14 cellular contexts compared by ENCODE assay signal in genomic region chr1:26224606-26225005, GRCh38. TPM values are rescaled to one million over a fixed set of nuclear protein-coding genes. Genes with fewer than 3 reads are reported as not detected.
DNase-seq lines count a peak whose midpoint lies in the region; ATAC-seq, FAIRE-seq and TF ChIP-seq lines count a peak whose summit lies in the region.
"Had no signal": no experiment of that assay in that cellular context is flagged by ENCODE, and none has a peak within 500 bp of the region (broad histone marks: within the 10 kb centered on the region; RNA-seq: fewer than 3 reads in every experiment).

No MANE protein-coding gene starts in this region.

- no peak overlapping the region for H3K9ac ChIP-seq in endothelial cell of umbilical vein (replicated peaks; ENCODE audit: extremely low read depth, insufficient read depth, low read length)

- H3K4me2 ChIP-seq in endothelial cell of umbilical vein (ENCODE audit: insufficient read depth, low read length), result no peak overlapping the region

- H3K27ac Mint-ChIP-seq in neural crest cell (ENCODE audit: unreplicated experiment), result no peak overlapping the region
- H3K27ac Mint-ChIP-seq: activated T-helper 17 cell treated with anti-CD3 and anti-CD28 coated beads, Interleukin-2, amount 50 U/mL, for 72 hours had no signal

- H3K27ac ChIP-seq in heart left ventricle (peak overlapping the region in 8 of 12 donors; percentile 39 to 69 (median 56)), endothelial cell of umbilical vein (ENCODE audit: insufficient read depth, low read depth, low read length) (no peak overlapping the region), thyroid gland (peak overlapping the region; percentile 67 to 78 (median 73))

- H3K36me3 ChIP-seq in heart left ventricle (no peaks in the 10 kb centered on the region), endothelial cell of umbilical vein (ENCODE audit: control insufficient read depth in 2 of 2, extremely low read depth in 1 of 2, insufficient read depth in 2 of 2, low read length in 2 of 2) (no peaks in the 10 kb centered on the region), thyroid gland (no peaks in the 10 kb centered on the region)

- dilution Hi-C loops in endothelial cell of umbilical vein (cut with MboI; ENCODE audit: extremely low pct_ligation_motif_present, low sequenced_read_pairs), result no loop called here

- H3K4me3 Mint-ChIP-seq in neural crest cell, result peak overlapping the region; percentile 31

- peaks cover 15% of the 10 kb centered on the region for H3K4me1 Mint-ChIP-seq in neural crest cell

- peak overlapping the region in 9 of 12 donors; percentile 44 to 72 (median 57) for H3K4me3 ChIP-seq in heart left ventricle
- no peak overlapping the region for H3K4me3 ChIP-seq in endothelial cell of umbilical vein (replicated peaks in 1 of 3; ENCODE audit: insufficient read depth in 1 of 3, low read depth in 1 of 3, low read length in 3 of 3)
- peak overlapping the region in 1 of 3 donors; percentile 44 for H3K4me3 ChIP-seq in thyroid gland (replicated peaks in 1 of 3)

- H3K4me1 ChIP-seq in heart left ventricle, result peaks cover 0 to 15% (median 5%) of the 10 kb centered on the region in 12 donors
- peaks cover 5% of the 10 kb centered on the region for H3K4me1 ChIP-seq in endothelial cell of umbilical vein (ENCODE audit: control insufficient read depth, extremely low read depth, insufficient read depth, low read length)
- peaks cover 15 to 16% of the 10 kb centered on the region in 2 donors for H3K4me1 ChIP-seq in thyroid gland

- H3K9me3 ChIP-seq in heart left ventricle, result no peaks in the 10 kb centered on the region
- H3K9me3 ChIP-seq in endothelial cell of umbilical vein (replicated peaks; ENCODE audit: control insufficient read depth, insufficient read depth, low read length), result no peaks in the 10 kb centered on the region
- no peaks in the 10 kb centered on the region for H3K9me3 ChIP-seq in thyroid gland

- WGBS in heart left ventricle, 4 donors, result 63 to 80% (median 71%) methylated on average over 7 of the region's 7 CpGs
- 91 to 92% methylated on average over 7 of the region's 7 CpGs for WGBS in thyroid gland, 2 donors

- no peaks in the 10 kb centered on the region for H3K36me3 Mint-ChIP-seq in neural crest cell (ENCODE audit: low read depth)

- no peaks in the 10 kb centered on the region for H3K9me3 Mint-ChIP-seq in neural crest cell
- H3K9me3 Mint-ChIP-seq: activated T-helper 17 cell treated with anti-CD3 and anti-CD28 coated beads, Interleukin-2, amount 50 U/mL, for 72 hours had no signal

- BruUV-seq in endothelial cell of umbilical vein (replicated peaks; lab: Mats Ljungman, UMichigan), result no TSS peak

- DNase-seq in heart left ventricle (no peak), Right ventricle myocardium inferior (ENCODE audit: missing footprints) (no peak), endothelial cell of umbilical vein (ENCODE audit: low read depth, low spot score) (no peak), neural crest cell (ENCODE audit: low read depth, low spot score) (no peak), thyroid gland (no peak), glomerular visceral epithelial cell (ENCODE audit: extremely low spot score) (no peak), NCI-H345 treated with DMSO at 0.1 percent for 48 hours (lab: John Stamatoyannopoulos, UW; ENCODE audit: unreplicated experiment) (no peak)
- DNase-seq: NCI-H1105 had no signal

- H3K79me2 ChIP-seq in endothelial cell of umbilical vein (ENCODE audit: control insufficient read depth, insufficient read depth, low read length), result no peaks in the 10 kb centered on the region

- intact Hi-C loops in heart left ventricle (cut with DNase I) (loop anchor here in 3 of 10 donors (5.0 kb wide), 2 partner anchors 52 to 57 kb away; partner anchors contain the start of genes ZNF593OS (in 2 of the 3), C1orf232 (in 1 of the 3) and ZNF593 (in 1 of the 3)), Right ventricle myocardium inferior (cut with DNase I) (no loop called here), endothelial cell of umbilical vein (cut with micrococcal nuclease) (no loop called here), thyroid gland (cut with DNase I) (no loop called here)

- CTCF ChIA-PET in endothelial cell of umbilical vein (lab: Charles Lee), result interaction anchor here (1.5 kb wide), 1 partner anchor 9 kb away, joined by 10 read pairs; the partner anchor contains the start of gene CEP85

- TF ChIP-seq POLR2A in heart left ventricle (IDR thresholded peaks at IDR 0.05) (no peak), endothelial cell of umbilical vein (IDR thresholded peaks at IDR 0.05; ENCODE audit: low read depth, low read length) (no peak), thyroid gland (IDR thresholded peaks at IDR 0.05) (no peak)

- H3K27me3 Mint-ChIP-seq in neural crest cell (ENCODE audit: low read depth), result peaks cover 46% of the 10 kb centered on the region

- peak overlapping the region; percentile 96 for H2AFZ ChIP-seq in endothelial cell of umbilical vein (ENCODE audit: low read depth, low read length)

- no peaks in the 10 kb centered on the region for H4K20me1 ChIP-seq in endothelial cell of umbilical vein (replicated peaks; ENCODE audit: control insufficient read depth, extremely low read depth, insufficient read depth, low read length)

- POLR2A ChIA-PET in endothelial cell of umbilical vein (lab: Charles Lee), result interaction anchor here (0.7 kb wide), 1 partner anchor 139 kb away, joined by 10 read pairs; no protein-coding TSS in a partner anchor

- TF ChIP-seq CTCF in heart left ventricle (IDR thresholded peaks at IDR 0.05) (no peak), endothelial cell of umbilical vein (IDR thresholded peaks at IDR 0.05; ENCODE audit: extremely low read depth in 1 of 2, insufficient read depth in 1 of 2, low read depth in 1 of 2, low read length in 2 of 2) (no peak), neural crest cell (conservative IDR thresholded peaks at IDR 0.05) (no peak), thyroid gland (IDR thresholded peaks at IDR 0.05) (no peak)

- H3K27me3 ChIP-seq in heart left ventricle (peaks cover 0 to 17% (median 0%) of the 10 kb centered on the region in 9 donors), endothelial cell of umbilical vein (ENCODE audit: control insufficient read depth in 2 of 2, insufficient read depth in 2 of 2, low read length in 2 of 2) (peaks cover 3 to 7% of the 10 kb centered on the region in 2 experiments), thyroid gland (no peaks in the 10 kb centered on the region)

- no peaks in the 10 kb centered on the region for H3K9me1 ChIP-seq in endothelial cell of umbilical vein (replicated peaks; ENCODE audit: control insufficient read depth, extremely low read depth, insufficient read depth, low read length)

- no peak for FAIRE-seq in endothelial cell of umbilical vein (lab: Jason Lieb, UNC)

- ATAC-seq in heart left ventricle (peak in 1 of 4 donors; percentile 50), Right ventricle myocardium inferior (no peak), GM21360 (IDR thresholded peaks at IDR 0.05; ENCODE audit: unreplicated experiment) (no peak)

RNA-seq across cellular contexts. Expression of gene CEP85, which starts 9.4 kb away (rescaled TPM):
- 100 to 1,000 TPM in 2 of 9 donors, 10 to 100 TPM in 7; 28.6 to 180 (median 48.7) TPM for total RNA-seq in heart left ventricle
- polyA plus RNA-seq in heart left ventricle, result 10 to 100 TPM; 13.4 to 22.7 TPM
- 73.6 TPM for total RNA-seq in Right ventricle myocardium inferior
- total RNA-seq in endothelial cell of umbilical vein, result 16.2 and 17.8 TPM in 2 replicates
- 15.2 and 16.1 TPM in 2 replicates for polyA plus RNA-seq in endothelial cell of umbilical vein
- 12.9 and 13.8 TPM in 2 replicates for polyA plus RNA-seq in endothelial cell of umbilical vein (2011; cell fraction: cytosol; rRNA removed)
- 44.2 and 48.1 TPM in 2 replicates for polyA plus RNA-seq in endothelial cell of umbilical vein (2011; cell fraction: nucleus; rRNA removed)
- 11.9 and 13.3 TPM in 2 replicates for polyA plus RNA-seq in endothelial cell of umbilical vein (2012)
- 14.7 and 19.9 TPM in 2 replicates for polyA minus RNA-seq in endothelial cell of umbilical vein
- 10.0 TPM for polyA minus RNA-seq in endothelial cell of umbilical vein (2011; cell fraction: cytosol; rRNA and poly(A)+ RNA removed)
- polyA minus RNA-seq in endothelial cell of umbilical vein (2011; cell fraction: nucleus; rRNA and poly(A)+ RNA removed), result 10.2 and 17.8 TPM in 2 replicates
- total RNA-seq in neural crest cell, result 46.6 and 48.0 TPM in 2 replicates
- total RNA-seq in thyroid gland, result 10 to 100 TPM; 16.0 to 27.0 (median 17.0) TPM

RNA-seq across cellular contexts. Expression of gene CATSPER4, which starts 34.2 kb away (rescaled TPM):
- not detected for total RNA-seq in heart left ventricle
- polyA plus RNA-seq in heart left ventricle, result not detected
- not detected for total RNA-seq in Right ventricle myocardium inferior
- total RNA-seq in endothelial cell of umbilical vein, result not detected in 2 replicates
- polyA plus RNA-seq in endothelial cell of umbilical vein, result not detected in 2 replicates
- not detected in 2 replicates for polyA plus RNA-seq in endothelial cell of umbilical vein (2011; cell fraction: cytosol; rRNA removed)
- not detected in 2 replicates for polyA plus RNA-seq in endothelial cell of umbilical vein (2011; cell fraction: nucleus; rRNA removed)
- polyA plus RNA-seq in endothelial cell of umbilical vein (2012), result not detected in 2 replicates
- not detected in 2 replicates for polyA minus RNA-seq in endothelial cell of umbilical vein
- polyA minus RNA-seq in endothelial cell of umbilical vein (2011; cell fraction: cytosol; rRNA and poly(A)+ RNA removed), result not detected
- polyA minus RNA-seq in endothelial cell of umbilical vein (2011; cell fraction: nucleus; rRNA and poly(A)+ RNA removed), result not detected in 2 replicates
- total RNA-seq in neural crest cell, result not detected in 2 replicates
- not detected for total RNA-seq in thyroid gland
- total RNA-seq: activated T-helper 17 cell treated with anti-CD3 and anti-CD28 coated beads, Interleukin-2, amount 50 U/mL, for 72 hours; dermis microvascular lymphatic vessel endothelial cell; H4; renal cortical epithelial cell had no signal
- polyA plus RNA-seq: AG04450 had no signal

RNA-seq across cellular contexts. Expression of gene CNKSR1, which starts 47.3 kb away (rescaled TPM):
- total RNA-seq in heart left ventricle (1 to 10 TPM in 7 of 9 donors, under 1 TPM in 1, not detected in 1; 0.60 to 3.4 (median 1.4) TPM), Right ventricle myocardium inferior (1.8 TPM), endothelial cell of umbilical vein (not detected in 2 replicates), neural crest cell (3.0 and 3.6 TPM in 2 replicates), thyroid gland (10 to 100 TPM; 20.0 to 81.2 (median 31.6) TPM)
- polyA plus RNA-seq in heart left ventricle (1 to 10 TPM in 1 of 2 donors, under 1 TPM in 1; 0.80 to 1.6 TPM), endothelial cell of umbilical vein (0.19 and 0.22 TPM in 2 replicates)
- 0.10 and 0.28 TPM in 2 replicates for polyA plus RNA-seq in endothelial cell of umbilical vein (2011; cell fraction: cytosol; rRNA removed)
- 0.67 and 1.1 TPM in 2 replicates for polyA plus RNA-seq in endothelial cell of umbilical vein (2011; cell fraction: nucleus; rRNA removed)
- polyA plus RNA-seq in endothelial cell of umbilical vein (2012), result 0.20 TPM in 1 of 2 replicates, not detected in the other
- 0.61 TPM in 1 of 2 replicates, not detected in the other for polyA minus RNA-seq in endothelial cell of umbilical vein
- polyA minus RNA-seq in endothelial cell of umbilical vein (2011; cell fraction: cytosol; rRNA and poly(A)+ RNA removed), result 3.8 TPM
- not detected in 2 replicates for polyA minus RNA-seq in endothelial cell of umbilical vein (2011; cell fraction: nucleus; rRNA and poly(A)+ RNA removed)
- total RNA-seq: dermis microvascular lymphatic vessel endothelial cell, H4 had no signal

RNA-seq across cellular contexts. Expression of gene ZNF593OS, which starts 53.0 kb away (rescaled TPM):
- total RNA-seq in heart left ventricle, result not detected
- polyA plus RNA-seq in heart left ventricle, result not detected
- total RNA-seq in Right ventricle myocardium inferior, result not detected
- not detected in 2 replicates for total RNA-seq in endothelial cell of umbilical vein
- polyA plus RNA-seq in endothelial cell of umbilical vein, result not detected in 2 replicates
- polyA plus RNA-seq in endothelial cell of umbilical vein (2011; cell fraction: cytosol; rRNA removed), result not detected in 2 replicates
- polyA plus RNA-seq in endothelial cell of umbilical vein (2011; cell fraction: nucleus; rRNA removed), result not detected in 2 replicates
- 0.23 and 0.32 TPM in 2 replicates for polyA plus RNA-seq in endothelial cell of umbilical vein (2012)
- not detected in 2 replicates for polyA minus RNA-seq in endothelial cell of umbilical vein
- not detected for polyA minus RNA-seq in endothelial cell of umbilical vein (2011; cell fraction: cytosol; rRNA and poly(A)+ RNA removed)
- not detected in 2 replicates for polyA minus RNA-seq in endothelial cell of umbilical vein (2011; cell fraction: nucleus; rRNA and poly(A)+ RNA removed)
- not detected in 2 replicates for total RNA-seq in neural crest cell
- total RNA-seq in thyroid gland, result under 1 TPM in 1 of 4 donors, not detected in 3; 0.33 TPM
- total RNA-seq: activated T-helper 17 cell treated with anti-CD3 and anti-CD28 coated beads, Interleukin-2, amount 50 U/mL, for 72 hours; dermis microvascular lymphatic vessel endothelial cell; H4; renal cortical epithelial cell had no signal
- polyA plus RNA-seq: AG04450 had no signal

RNA-seq across cellular contexts. Expression of gene ZNF593, which starts 54.9 kb away (rescaled TPM):
- 10 to 100 TPM; 13.7 to 36.8 (median 21.0) TPM for total RNA-seq in heart left ventricle
- polyA plus RNA-seq in heart left ventricle, result 100 to 1,000 TPM in 1 of 2 donors, 10 to 100 TPM in 1; 43.1 to 147 TPM
- 14.9 TPM for total RNA-seq in Right ventricle myocardium inferior
- 30.5 and 41.0 TPM in 2 replicates for total RNA-seq in endothelial cell of umbilical vein
- 71.0 and 108 TPM in 2 replicates for polyA plus RNA-seq in endothelial cell of umbilical vein
- 53.6 and 60.5 TPM in 2 replicates for polyA plus RNA-seq in endothelial cell of umbilical vein (2011; cell fraction: cytosol; rRNA removed)
- polyA plus RNA-seq in endothelial cell of umbilical vein (2011; cell fraction: nucleus; rRNA removed), result 17.7 and 21.2 TPM in 2 replicates
- polyA plus RNA-seq in endothelial cell of umbilical vein (2012), result 28.2 and 36.2 TPM in 2 replicates
- polyA minus RNA-seq in endothelial cell of umbilical vein, result 8.7 and 9.0 TPM in 2 replicates
- polyA minus RNA-seq in endothelial cell of umbilical vein (2011; cell fraction: cytosol; rRNA and poly(A)+ RNA removed), result 25.8 TPM
- polyA minus RNA-seq in endothelial cell of umbilical vein (2011; cell fraction: nucleus; rRNA and poly(A)+ RNA removed), result 6.0 and 6.6 TPM in 2 replicates
- total RNA-seq in neural crest cell, result 34.3 and 36.2 TPM in 2 replicates
- total RNA-seq in thyroid gland, result 10 to 100 TPM; 18.3 to 65.8 (median 27.3) TPM

Comparison
In these comparisons a context has a peak if more than half of its experiments do, and no peak if none do; other contexts are left out.
1. H3K4me3 ChIP-seq: peak in heart left ventricle (9 of 12); none in endothelial cell of umbilical vein (0 of 3).